Comparison of ENCODE assay signal across 10 cellular contexts in genomic region chr2:27795868-27796277, GRCh38. TPM values are rescaled to one million over a fixed set of nuclear protein-coding genes. Genes with fewer than 3 reads are reported as not detected.
DNase-seq lines count a peak whose midpoint lies in the region; ATAC-seq and TF ChIP-seq lines count a peak whose summit lies in the region.
"Had no signal": no experiment of that assay in that cellular context is flagged by ENCODE, and none has a peak within 500 bp of the region (broad histone marks: within the 10 kb centered on the region; RNA-seq: fewer than 3 reads in every experiment).

No MANE protein-coding gene starts in this region.

- H3K4me3 Mint-ChIP-seq in neural crest cell = no peak overlapping the region

- peak overlapping the region; percentile 41 to 79 for H3K27ac ChIP-seq in uterus

- TF ChIP-seq CTCF in neural crest cell (conservative IDR thresholded peaks at IDR 0.05) (no peak), uterus (IDR thresholded peaks at IDR 0.05) (no peak)

- H3K27me3 Mint-ChIP-seq in neural crest cell (ENCODE audit: low read depth) = no peaks in the 10 kb centered on the region

- H3K4me3 ChIP-seq in uterus (no peak overlapping the region), HAP-1 (no peak overlapping the region)

- H3K4me1 ChIP-seq in uterus = no peaks in the 10 kb centered on the region
- H3K4me1 ChIP-seq in HAP-1 = peaks cover 3% of the 10 kb centered on the region

- no peaks in the 10 kb centered on the region for H3K36me3 ChIP-seq in uterus
- H3K36me3 ChIP-seq in HAP-1 (replicated peaks) = no peaks in the 10 kb centered on the region

- H3K9me3 Mint-ChIP-seq in neural crest cell = no peaks in the 10 kb centered on the region

- intact Hi-C loops in Right ventricle myocardium inferior (cut with DNase I) = loop anchor here (1.0 to 5.0 kb wide), 3 partner anchors 15 to 600 kb away; no protein-coding TSS in a partner anchor
- intact Hi-C loops in cardiac septum (cut with DNase I) = loop anchor here (1.0 to 5.0 kb wide), 3 partner anchors 17 to 91 kb away; no protein-coding TSS in a partner anchor
- intact Hi-C loops in uterus (cut with DNase I; ENCODE audit: low total_unique reads) = no loop called here

- peaks cover 25% of the 10 kb centered on the region for H3K4me1 Mint-ChIP-seq in neural crest cell

- no peak for TF ChIP-seq POLR2A in uterus (IDR thresholded peaks at IDR 0.05)

- H3K36me3 Mint-ChIP-seq in neural crest cell (ENCODE audit: low read depth) = peaks cover 3% of the 10 kb centered on the region

- H3K9me3 ChIP-seq in uterus = no peaks in the 10 kb centered on the region
- no peaks in the 10 kb centered on the region for H3K9me3 ChIP-seq in HAP-1

- peak; percentile 67 for ATAC-seq in Right ventricle myocardium inferior

- DNase-seq in Right ventricle myocardium inferior (ENCODE audit: missing footprints) (no peak), cardiac septum (ENCODE audit: low spot score) (no peak), fibroblast of gingiva (ENCODE audit: low read depth) (peak; percentile 48), neural crest cell (ENCODE audit: low read depth, low spot score) (no peak), uterus (no peak), HUDEP-2 (lab: John Stamatoyannopoulos, UW; ENCODE audit: unreplicated experiment in 76 of 76) (no peak), HAP-1 (ENCODE audit: low spot score in 2 of 2) (no peak), NCI-H446 treated with DMSO at 0.1 percent for 48 hours (lab: John Stamatoyannopoulos, UW) (no peak)
- DNase-seq: NCI-H345, RPMI8226 had no signal

- peak overlapping the region; percentile 76 for H3K27ac Mint-ChIP-seq in neural crest cell (ENCODE audit: unreplicated experiment)

- H3K27me3 ChIP-seq in uterus = no peaks in the 10 kb centered on the region
- H3K27me3 ChIP-seq in HAP-1 (ENCODE audit: low read depth) = no peaks in the 10 kb centered on the region

- in situ Hi-C loops in HAP-1 (cut with MboI; ENCODE audit: low sequenced_read_pairs) = no loop called here

RNA-seq across cellular contexts. Expression of gene MRPL33, which starts 24.4 kb away (rescaled TPM):
- total RNA-seq in Right ventricle myocardium inferior (360 TPM), cardiac septum (258 TPM), neural crest cell (53.5 and 67.0 TPM in 2 replicates), uterus (100 to 1,000 TPM in 1 of 4 donors, 10 to 100 TPM in 3; 51.7 to 404 (median 71.4) TPM)
